In genomic region chr1:164794310-164794709, GRCh38 we compare ENCODE assay signal across 10 cellular contexts.
DNase-seq lines count a peak whose midpoint lies in the region; ATAC-seq and TF ChIP-seq lines count a peak whose summit lies in the region.
"Had no signal": no experiment of that assay in that cellular context is flagged by ENCODE, and none has a peak within 500 bp of the region (broad histone marks: within the 10 kb centered on the region; RNA-seq: fewer than 3 reads in every experiment).

No MANE protein-coding gene starts in this region.

- no peak overlapping the region for H3K9ac ChIP-seq in smooth muscle cell (ENCODE audit: low read depth)

- H3K36me3 ChIP-seq in HEK293 (ENCODE audit: control insufficient read depth in 2 of 2, insufficient read depth in 1 of 2, low read length in 2 of 2) (peaks cover 0 to 5% of the 10 kb centered on the region in 2 experiments; a peak in 2 of 3 replicates), heart right ventricle (peaks cover 0 to 33% (median 8%) of the 10 kb centered on the region in 9 donors), smooth muscle cell (ENCODE audit: low read depth) (no peaks in the 10 kb centered on the region)

- H3K4me3 ChIP-seq in HEK293 (ENCODE audit: low read depth, low read length) (no peak overlapping the region), heart right ventricle (no peak overlapping the region), smooth muscle cell (no peak overlapping the region)

- WGBS in heart right ventricle, 2 donors = 48 to 58% methylated on average over 1 of the region's 1 CpG
- 6% methylated on average over 1 of the region's 1 CpG for WGBS in smooth muscle cell (ENCODE audit: low lambda C conversion rate)

- H4K20me1 ChIP-seq in smooth muscle cell (ENCODE audit: low read depth) = peaks cover 3% of the 10 kb centered on the region

- no peak overlapping the region for H2AFZ ChIP-seq in smooth muscle cell (ENCODE audit: low read depth)

- CTCF ChIA-PET in HEK293 (lab: Yijun Ruan, JAX) = no interaction called here

- H3F3A ChIP-seq in smooth muscle cell (ENCODE audit: low read depth) = no peaks in the 10 kb centered on the region

- peaks cover 12% of the 10 kb centered on the region for H3K79me2 ChIP-seq in smooth muscle cell (ENCODE audit: low read depth)

- intact Hi-C loops in heart right ventricle (cut with DNase I) = loop anchor here in 2 of 10 donors (10.0 kb wide), 1 partner anchor 280 kb away; no protein-coding TSS in a partner anchor

- POLR2A ChIA-PET in HEK293 (lab: Yijun Ruan, JAX) = no interaction called here

- H3K4me1 ChIP-seq in HEK293 (ENCODE audit: control insufficient read depth, insufficient read depth, low read length) = no peaks in the 10 kb centered on the region
- H3K4me1 ChIP-seq in heart right ventricle = peaks cover 0 to 38% (median 14%) of the 10 kb centered on the region in 9 donors
- peaks cover 11% of the 10 kb centered on the region for H3K4me1 ChIP-seq in smooth muscle cell (ENCODE audit: low read depth)

- TF ChIP-seq CTCF in HEK293 (tag by site-specific recombination; IDR thresholded peaks at IDR 0.05) = no peak
- TF ChIP-seq CTCF in heart right ventricle (IDR thresholded peaks at IDR 0.05) = no peak
- no peak for TF ChIP-seq CTCF in smooth muscle cell (IDR thresholded peaks at IDR 0.05; ENCODE audit: borderline replicate concordance, insufficient read depth, poor library complexity, severe bottlenecking)

- H3K4me2 ChIP-seq in smooth muscle cell = peak overlapping the region; percentile 62

- H3K9me3 ChIP-seq in HEK293 (ENCODE audit: control insufficient read depth, insufficient read depth, low read depth, low read length) (no peaks in the 10 kb centered on the region), heart right ventricle (no peaks in the 10 kb centered on the region), smooth muscle cell (replicated peaks; ENCODE audit: low read depth) (no peaks in the 10 kb centered on the region)

- H3K27me3 ChIP-seq in heart right ventricle (no peaks in the 10 kb centered on the region), smooth muscle cell (ENCODE audit: low read depth) (no peaks in the 10 kb centered on the region)

- ATAC-seq in heart right ventricle (peak in 7 of 8 donors; percentile 16 to 94 (median 74)), HG02642 (IDR thresholded peaks at IDR 0.05; ENCODE audit: poor library complexity, unreplicated experiment) (no peak), GM19463 (IDR thresholded peaks at IDR 0.05; ENCODE audit: unreplicated experiment) (no peak)

- peak; percentile 97 for DNase-seq in amniotic epithelial cell (ENCODE audit: low read depth)
- DNase-seq in heart right ventricle = no peak
- no peak for DNase-seq in smooth muscle cell (lab: John Stamatoyannopoulos, UW; ENCODE audit: unreplicated experiment)
- DNase-seq in iPS-NIHi11 (ENCODE audit: low spot score) = no peak
- no peak for DNase-seq in effector CD8-positive, alpha-beta T cell (lab: John Stamatoyannopoulos, UW)
- DNase-seq: glutamatergic neuron, NCI-H2107 had no signal

- H3K27ac ChIP-seq in HEK293 (ENCODE audit: extremely low read depth, low read depth, low read length) = no peak overlapping the region
- no peak overlapping the region for H3K27ac ChIP-seq in heart right ventricle
- H3K27ac ChIP-seq in smooth muscle cell (ENCODE audit: low read depth) = peak overlapping the region; percentile 32

TF ChIP-seq in HEK293, 187 proteins besides CTCF, POLR2A, EP300 and RAD21 (continues in another document):
- TF ChIP-seq ZBTB8A (tag by site-specific recombination; IDR thresholded peaks at IDR 0.05) (no peak), ZNF138 (tag by site-specific recombination; IDR thresholded peaks at IDR 0.05; ENCODE audit: borderline replicate concordance) (no peak), SP7 (tag by site-specific recombination; IDR thresholded peaks at IDR 0.05) (peak; percentile 40; the same call in 1 of the 2 replicates), PRDM1 (tag by site-specific recombination; IDR thresholded peaks at IDR 0.05) (peak; percentile 76), ZNF398 (tag by site-specific recombination; IDR thresholded peaks at IDR 0.05) (peak; percentile 79), ZNF426 (tag by site-specific recombination; IDR thresholded peaks at IDR 0.05) (no peak), ZNF660 (tag by site-specific recombination; IDR thresholded peaks at IDR 0.05) (peak; percentile 74), ZNF10 (tag by site-specific recombination; IDR thresholded peaks at IDR 0.05) (peak; percentile 61), ZNF221 (tag by site-specific recombination; IDR thresholded peaks at IDR 0.05; ENCODE audit: borderline replicate concordance) (no peak), WT1 (tag by site-specific recombination; IDR thresholded peaks at IDR 0.05) (peak; percentile 90), ZNF629 (tag by site-specific recombination; IDR thresholded peaks at IDR 0.05) (0 out of 2 replicates have a peak, but pooled peaks have one; percentile 25), ZNF239 (tag by site-specific recombination; IDR thresholded peaks at IDR 0.05) (no peak), ZNF214 (tag by site-specific recombination; IDR thresholded peaks at IDR 0.05; ENCODE audit: borderline replicate concordance) (no peak), PRDM10 (tag by site-specific recombination; IDR thresholded peaks at IDR 0.05) (peak; percentile 24; the same call in 1 of the 2 replicates), REPIN1 (tag by site-specific recombination; IDR thresholded peaks at IDR 0.05; ENCODE audit: low read depth) (no peak)
- TF ChIP-seq, protein P1, sequence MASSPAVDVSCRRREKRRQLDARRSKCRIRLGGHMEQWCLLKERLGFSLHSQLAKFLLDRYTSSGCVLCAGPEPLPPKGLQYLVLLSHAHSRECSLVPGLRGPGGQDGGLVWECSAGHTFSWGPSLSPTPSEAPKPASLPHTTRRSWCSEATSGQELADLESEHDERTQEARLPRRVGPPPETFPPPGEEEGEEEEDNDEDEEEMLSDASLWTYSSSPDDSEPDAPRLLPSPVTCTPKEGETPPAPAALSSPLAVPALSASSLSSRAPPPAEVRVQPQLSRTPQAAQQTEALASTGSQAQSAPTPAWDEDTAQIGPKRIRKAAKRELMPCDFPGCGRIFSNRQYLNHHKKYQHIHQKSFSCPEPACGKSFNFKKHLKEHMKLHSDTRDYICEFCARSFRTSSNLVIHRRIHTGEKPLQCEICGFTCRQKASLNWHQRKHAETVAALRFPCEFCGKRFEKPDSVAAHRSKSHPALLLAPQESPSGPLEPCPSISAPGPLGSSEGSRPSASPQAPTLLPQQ (tag by site-specific recombination; IDR thresholded peaks at IDR 0.05) = 0 out of 2 replicates have a peak, but pooled peaks have one; percentile 22
- TF ChIP-seq, protein P2, sequence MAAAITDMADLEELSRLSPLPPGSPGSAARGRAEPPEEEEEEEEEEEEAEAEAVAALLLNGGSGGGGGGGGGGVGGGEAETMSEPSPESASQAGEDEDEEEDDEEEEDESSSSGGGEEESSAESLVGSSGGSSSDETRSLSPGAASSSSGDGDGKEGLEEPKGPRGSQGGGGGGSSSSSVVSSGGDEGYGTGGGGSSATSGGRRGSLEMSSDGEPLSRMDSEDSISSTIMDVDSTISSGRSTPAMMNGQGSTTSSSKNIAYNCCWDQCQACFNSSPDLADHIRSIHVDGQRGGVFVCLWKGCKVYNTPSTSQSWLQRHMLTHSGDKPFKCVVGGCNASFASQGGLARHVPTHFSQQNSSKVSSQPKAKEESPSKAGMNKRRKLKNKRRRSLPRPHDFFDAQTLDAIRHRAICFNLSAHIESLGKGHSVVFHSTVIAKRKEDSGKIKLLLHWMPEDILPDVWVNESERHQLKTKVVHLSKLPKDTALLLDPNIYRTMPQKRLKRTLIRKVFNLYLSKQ (tag by site-specific recombination; IDR thresholded peaks at IDR 0.05; ENCODE audit: borderline replicate concordance) = no peak

Comparison
In these comparisons a context has a peak if more than half of its experiments do, and no peak if none do; other contexts are left out.
1. ATAC-seq: peak in heart right ventricle (7 of 8); none in HG02642 (single experiment) and GM19463 (single experiment).